1 cellular context compared by ENCODE assay signal in the genomic region with DNA sequence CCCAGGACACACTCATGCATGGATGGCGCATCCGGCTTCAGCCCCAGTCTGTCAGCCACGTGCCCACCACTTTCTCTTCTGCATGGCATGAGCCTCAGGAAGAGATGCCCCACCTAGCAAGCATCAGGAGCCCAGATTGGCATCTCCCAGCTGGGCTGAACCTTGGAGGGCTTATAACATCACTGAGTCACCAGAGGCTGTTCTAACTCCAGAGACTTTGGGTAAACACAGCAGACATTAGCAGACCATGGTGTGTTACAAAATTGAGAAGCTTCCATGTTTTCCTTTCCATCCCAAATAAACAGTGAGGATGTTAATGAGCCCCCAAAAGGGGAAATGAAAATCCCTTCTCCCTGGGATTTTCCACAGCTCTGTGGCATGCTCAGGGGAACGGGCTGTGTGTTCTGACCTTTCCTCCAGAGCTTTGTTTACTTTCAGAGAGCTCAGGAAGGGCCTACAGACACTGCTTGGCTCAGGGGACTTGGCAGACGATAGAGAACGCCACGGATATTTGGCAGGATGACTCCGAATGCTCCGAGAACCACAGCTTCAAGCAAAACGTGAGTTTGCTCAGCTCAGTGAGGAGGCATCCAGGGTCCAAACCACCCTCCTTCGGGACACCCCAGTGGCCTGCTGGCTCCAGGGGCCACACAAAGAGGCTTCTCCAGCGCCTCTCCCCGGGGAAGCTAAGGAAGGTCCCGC.
TF ChIP-seq lines count a peak whose summit lies in the region.

No MANE protein-coding gene starts in this region.

TF ChIP-seq in A549, 52 proteins besides CTCF, POLR2A, EP300 and RAD21 (continued from another document):
- TF ChIP-seq, protein P1, sequence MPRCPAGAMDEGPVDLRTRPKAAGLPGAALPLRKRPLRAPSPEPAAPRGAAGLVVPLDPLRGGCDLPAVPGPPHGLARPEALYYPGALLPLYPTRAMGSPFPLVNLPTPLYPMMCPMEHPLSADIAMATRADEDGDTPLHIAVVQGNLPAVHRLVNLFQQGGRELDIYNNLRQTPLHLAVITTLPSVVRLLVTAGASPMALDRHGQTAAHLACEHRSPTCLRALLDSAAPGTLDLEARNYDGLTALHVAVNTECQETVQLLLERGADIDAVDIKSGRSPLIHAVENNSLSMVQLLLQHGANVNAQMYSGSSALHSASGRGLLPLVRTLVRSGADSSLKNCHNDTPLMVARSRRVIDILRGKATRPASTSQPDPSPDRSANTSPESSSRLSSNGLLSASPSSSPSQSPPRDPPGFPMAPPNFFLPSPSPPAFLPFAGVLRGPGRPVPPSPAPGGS (IDR thresholded peaks at IDR 0.05) = peak; percentile 72; the same call in 2 of the 3 replicates
- TF ChIP-seq TFCP2L1 (CRISPR knock-in tag; IDR thresholded peaks at IDR 0.05) = 0 out of 2 replicates have a peak, but pooled peaks have one; percentile 58
- TF ChIP-seq, protein P2, sequence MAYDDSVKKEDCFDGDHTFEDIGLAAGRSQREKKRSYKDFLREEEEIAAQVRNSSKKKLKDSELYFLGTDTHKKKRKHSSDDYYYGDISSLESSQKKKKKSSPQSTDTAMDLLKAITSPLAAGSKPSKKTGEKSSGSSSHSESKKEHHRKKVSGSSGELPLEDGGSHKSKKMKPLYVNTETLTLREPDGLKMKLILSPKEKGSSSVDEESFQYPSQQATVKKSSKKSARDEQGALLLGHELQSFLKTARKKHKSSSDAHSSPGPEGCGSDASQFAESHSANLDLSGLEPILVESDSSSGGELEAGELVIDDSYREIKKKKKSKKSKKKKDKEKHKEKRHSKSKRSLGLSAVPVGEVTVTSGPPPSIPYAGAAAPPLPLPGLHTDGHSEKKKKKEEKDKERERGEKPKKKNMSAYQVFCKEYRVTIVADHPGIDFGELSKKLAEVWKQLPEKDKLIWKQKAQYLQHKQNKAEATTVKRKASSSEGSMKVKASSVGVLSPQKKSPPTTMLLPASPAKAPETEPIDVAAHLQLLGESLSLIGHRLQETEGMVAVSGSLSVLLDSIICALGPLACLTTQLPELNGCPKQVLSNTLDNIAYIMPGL (CRISPR knock-in tag; IDR thresholded peaks at IDR 0.05; ENCODE audit: borderline replicate concordance) = 0 out of 2 replicates have a peak, but pooled peaks have one; percentile 20
- TF ChIP-seq JUN (IDR thresholded peaks at IDR 0.05) = peak; percentile 89 to 91; a peak in 4 of 5 replicates
- TF ChIP-seq HDAC2 (IDR thresholded peaks at IDR 0.05) = no peak
- TF ChIP-seq CBX2 (IDR thresholded peaks at IDR 0.05; ENCODE audit: borderline replicate concordance, low read depth) = no peak
- peak; percentile 86; the same call in 1 of the 2 replicates for TF ChIP-seq EHF (CRISPR knock-in tag; IDR thresholded peaks at IDR 0.05)
- 0 out of 2 replicates have a peak, but pooled peaks have one; percentile 56 for TF ChIP-seq FOSB (CRISPR knock-in tag; IDR thresholded peaks at IDR 0.05)
- no peak for TF ChIP-seq NR3C1 (IDR thresholded peaks at IDR 0.05)
- TF ChIP-seq, protein P3, sequence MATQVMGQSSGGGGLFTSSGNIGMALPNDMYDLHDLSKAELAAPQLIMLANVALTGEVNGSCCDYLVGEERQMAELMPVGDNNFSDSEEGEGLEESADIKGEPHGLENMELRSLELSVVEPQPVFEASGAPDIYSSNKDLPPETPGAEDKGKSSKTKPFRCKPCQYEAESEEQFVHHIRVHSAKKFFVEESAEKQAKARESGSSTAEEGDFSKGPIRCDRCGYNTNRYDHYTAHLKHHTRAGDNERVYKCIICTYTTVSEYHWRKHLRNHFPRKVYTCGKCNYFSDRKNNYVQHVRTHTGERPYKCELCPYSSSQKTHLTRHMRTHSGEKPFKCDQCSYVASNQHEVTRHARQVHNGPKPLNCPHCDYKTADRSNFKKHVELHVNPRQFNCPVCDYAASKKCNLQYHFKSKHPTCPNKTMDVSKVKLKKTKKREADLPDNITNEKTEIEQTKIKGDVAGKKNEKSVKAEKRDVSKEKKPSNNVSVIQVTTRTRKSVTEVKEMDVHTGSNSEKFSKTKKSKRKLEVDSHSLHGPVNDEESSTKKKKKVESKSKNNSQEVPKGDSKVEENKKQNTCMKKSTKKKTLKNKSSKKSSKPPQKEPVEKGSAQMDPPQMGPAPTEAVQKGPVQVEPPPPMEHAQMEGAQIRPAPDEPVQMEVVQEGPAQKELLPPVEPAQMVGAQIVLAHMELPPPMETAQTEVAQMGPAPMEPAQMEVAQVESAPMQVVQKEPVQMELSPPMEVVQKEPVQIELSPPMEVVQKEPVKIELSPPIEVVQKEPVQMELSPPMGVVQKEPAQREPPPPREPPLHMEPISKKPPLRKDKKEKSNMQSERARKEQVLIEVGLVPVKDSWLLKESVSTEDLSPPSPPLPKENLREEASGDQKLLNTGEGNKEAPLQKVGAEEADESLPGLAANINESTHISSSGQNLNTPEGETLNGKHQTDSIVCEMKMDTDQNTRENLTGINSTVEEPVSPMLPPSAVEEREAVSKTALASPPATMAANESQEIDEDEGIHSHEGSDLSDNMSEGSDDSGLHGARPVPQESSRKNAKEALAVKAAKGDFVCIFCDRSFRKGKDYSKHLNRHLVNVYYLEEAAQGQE (IDR thresholded peaks at IDR 0.05) = no peak
- 0 out of 2 replicates have a peak, but pooled peaks have one; percentile 51 for TF ChIP-seq BHLHE40 (IDR thresholded peaks at IDR 0.05; ENCODE audit: low read depth, low read length)
- no peak for TF ChIP-seq TP53 (CRISPR knock-in tag; IDR thresholded peaks at IDR 0.05)
- TF ChIP-seq ZC3H11A (IDR thresholded peaks at IDR 0.05) = no peak
- TF ChIP-seq ZSCAN20 (CRISPR knock-in tag; IDR thresholded peaks at IDR 0.05) = peak; percentile 86
- no peak for TF ChIP-seq CBX8 (IDR thresholded peaks at IDR 0.05)
- no peak for TF ChIP-seq CHD4 (IDR thresholded peaks at IDR 0.05; ENCODE audit: borderline replicate concordance)
- TF ChIP-seq CEBPB (IDR thresholded peaks at IDR 0.05) = peak in 1 of 2 experiments; percentile 77; a peak in 2 of 4 replicates
- no peak for TF ChIP-seq MAFK (IDR thresholded peaks at IDR 0.05; ENCODE audit: partially characterized antibody)
- TF ChIP-seq, protein P4, sequence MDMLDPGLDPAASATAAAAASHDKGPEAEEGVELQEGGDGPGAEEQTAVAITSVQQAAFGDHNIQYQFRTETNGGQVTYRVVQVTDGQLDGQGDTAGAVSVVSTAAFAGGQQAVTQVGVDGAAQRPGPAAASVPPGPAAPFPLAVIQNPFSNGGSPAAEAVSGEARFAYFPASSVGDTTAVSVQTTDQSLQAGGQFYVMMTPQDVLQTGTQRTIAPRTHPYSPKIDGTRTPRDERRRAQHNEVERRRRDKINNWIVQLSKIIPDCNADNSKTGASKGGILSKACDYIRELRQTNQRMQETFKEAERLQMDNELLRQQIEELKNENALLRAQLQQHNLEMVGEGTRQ (IDR thresholded peaks at IDR 0.05) = peak; percentile 74
- peak; percentile 42; the same call in 2 of the 3 replicates for TF ChIP-seq SMC3 (IDR thresholded peaks at IDR 0.05)
- peak; percentile 93 for TF ChIP-seq GATA3 (IDR thresholded peaks at IDR 0.05; ENCODE audit: borderline replicate concordance)
- TF ChIP-seq, protein P5, sequence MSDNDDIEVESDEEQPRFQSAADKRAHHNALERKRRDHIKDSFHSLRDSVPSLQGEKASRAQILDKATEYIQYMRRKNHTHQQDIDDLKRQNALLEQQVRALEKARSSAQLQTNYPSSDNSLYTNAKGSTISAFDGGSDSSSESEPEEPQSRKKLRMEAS (IDR thresholded peaks at IDR 0.05) = peak; percentile 98
- TF ChIP-seq ZNF302 (CRISPR knock-in tag; IDR thresholded peaks at IDR 0.05) = peak; percentile 84; the same call in 1 of the 2 replicates
- TF ChIP-seq HEYL (CRISPR knock-in tag; IDR thresholded peaks at IDR 0.05) = peak; percentile 75; the same call in 1 of the 2 replicates
- peak; percentile 92 for TF ChIP-seq JUNB (IDR thresholded peaks at IDR 0.05)
- TF ChIP-seq POLR2AphosphoS2 (conservative IDR thresholded peaks at IDR 0.05; ENCODE audit: low read length) = no peak
- peak; percentile 76 for TF ChIP-seq HOXB5 (CRISPR knock-in tag; IDR thresholded peaks at IDR 0.05)
- TF ChIP-seq FOSL2 (IDR thresholded peaks at IDR 0.05) = peak; percentile 74
- peak; percentile 88 for TF ChIP-seq FOSL2 (CRISPR knock-in tag; IDR thresholded peaks at IDR 0.05)
- TF ChIP-seq FOXS1 (CRISPR knock-in tag; IDR thresholded peaks at IDR 0.05) = peak; percentile 85; the same call in 1 of the 2 replicates
- 0 out of 2 replicates have a peak, but pooled peaks have one; percentile 40 for TF ChIP-seq RARB (CRISPR knock-in tag; IDR thresholded peaks at IDR 0.05)
- TF ChIP-seq, protein P6, sequence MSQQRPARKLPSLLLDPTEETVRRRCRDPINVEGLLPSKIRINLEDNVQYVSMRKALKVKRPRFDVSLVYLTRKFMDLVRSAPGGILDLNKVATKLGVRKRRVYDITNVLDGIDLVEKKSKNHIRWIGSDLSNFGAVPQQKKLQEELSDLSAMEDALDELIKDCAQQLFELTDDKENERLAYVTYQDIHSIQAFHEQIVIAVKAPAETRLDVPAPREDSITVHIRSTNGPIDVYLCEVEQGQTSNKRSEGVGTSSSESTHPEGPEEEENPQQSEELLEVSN (IDR thresholded peaks at IDR 0.05; ENCODE audit: borderline replicate concordance, low read depth) = peak; percentile 85
